In genomic region chr5:141747152-141747640, GRCh38 we compare ENCODE assay signal across 8 cellular contexts.
DNase-seq lines count a peak whose midpoint lies in the region; ATAC-seq and TF ChIP-seq lines count a peak whose summit lies in the region.

No MANE protein-coding gene starts in this region.

- no peak overlapping the region for H3K4me2 ChIP-seq in SK-N-SH

- H2AFZ ChIP-seq in SK-N-SH (ENCODE audit: low read depth), result no peak overlapping the region

- no peak for TF ChIP-seq CTCF in SK-N-SH (IDR thresholded peaks at IDR 0.05)
- no peak for TF ChIP-seq CTCF in glutamatergic neuron (IDR thresholded peaks at IDR 0.05; ENCODE audit: partially characterized antibody, unreplicated experiment)

- CTCF ChIA-PET in SK-N-SH (lab: Yijun Ruan, JAX), result interaction anchor here (0.5 to 3.3 kb wide), 10 partner anchors 9 to 317 kb away, joined by 3 to 13 read pairs (median 6); partner anchors contain the start of gene PCDH1

- H3K9me3 ChIP-seq in SK-N-SH, result no peaks in the 10 kb centered on the region

- H3K79me2 ChIP-seq in SK-N-SH (ENCODE audit: insufficient read depth), result no peaks in the 10 kb centered on the region

- no peaks in the 10 kb centered on the region for H4K20me1 ChIP-seq in SK-N-SH (ENCODE audit: insufficient read depth)

- no peak overlapping the region for H3K4me3 ChIP-seq in SK-N-SH (ENCODE audit: low read depth in 2 of 2, low read length in 1 of 2)

- 5% methylated on average over 4 of the region's 5 CpGs for WGBS in SK-N-SH (ENCODE audit: low lambda C conversion rate)

- H3K9me3 Mint-ChIP-seq in glutamatergic neuron (ENCODE audit: unreplicated experiment), result peaks cover 5% of the 10 kb centered on the region

- H3K27me3 ChIP-seq in SK-N-SH (ENCODE audit: insufficient read depth), result no peaks in the 10 kb centered on the region; the same call in 1 of the 2 replicates

- no peaks in the 10 kb centered on the region for H3F3A ChIP-seq in SK-N-SH (replicated peaks; ENCODE audit: insufficient read depth)

- DNase-seq in DMS153 treated with DMSO at 0.1 percent for 48 hours (lab: John Stamatoyannopoulos, UW; ENCODE audit: unreplicated experiment) (peak; percentile 20), NCI-H1092 (lab: John Stamatoyannopoulos, UW) (peak; percentile 94), SK-N-SH (peak; percentile 91), glutamatergic neuron (peak; percentile 88), renal cortical epithelial cell (ENCODE audit: low read depth) (peak; percentile 89)
- no peak for DNase-seq in activated naive CD4-positive, alpha-beta T cell (lab: John Stamatoyannopoulos, UW)
- DNase-seq in NK-92 treated with Interleukin-12 subunit alpha and Interleukin-12 subunit beta, amount 100 ng/mL, for 24 hours (lab: John Stamatoyannopoulos, UW), result no peak

- no peaks in the 10 kb centered on the region for H3K9me2 ChIP-seq in SK-N-SH

- H3K36me3 Mint-ChIP-seq in glutamatergic neuron (ENCODE audit: unreplicated experiment), result no peaks in the 10 kb centered on the region

- peak overlapping the region; percentile 65 for H3K27ac Mint-ChIP-seq in glutamatergic neuron (ENCODE audit: unreplicated experiment)

- ATAC-seq in GM18873 (IDR thresholded peaks at IDR 0.05; ENCODE audit: low FRiP score, unreplicated experiment), result no peak

- TF ChIP-seq EP300 in SK-N-SH (IDR thresholded peaks at IDR 0.05; ENCODE audit: borderline replicate concordance in 1 of 2, low read depth in 1 of 2, low read length in 1 of 2), result no peak; a peak in 1 of 4 replicates

- peaks cover 3% of the 10 kb centered on the region for H3K27me3 Mint-ChIP-seq in glutamatergic neuron (ENCODE audit: unreplicated experiment)

- H3K27ac ChIP-seq in SK-N-SH (ENCODE audit: low read depth in 2 of 2, low read length in 1 of 2), result peak overlapping the region in 1 of 2 experiments; percentile 89; a peak in 2 of 4 replicates

- H3K4me3 Mint-ChIP-seq in glutamatergic neuron (ENCODE audit: unreplicated experiment), result no peak overlapping the region

- no peak overlapping the region for H3K9ac ChIP-seq in SK-N-SH

- POLR2A ChIA-PET in SK-N-SH (lab: Yijun Ruan, JAX), result interaction anchor here (1.0 kb wide), 1 partner anchor 9 kb away, joined by 3 read pairs; no protein-coding TSS in a partner anchor

- TF ChIP-seq RAD21 in SK-N-SH (IDR thresholded peaks at IDR 0.05; ENCODE audit: low read length), result peak; percentile 14; the same call in 1 of the 2 replicates

- H3K4me1 Mint-ChIP-seq in glutamatergic neuron (ENCODE audit: low read depth, unreplicated experiment), result peaks cover 34% of the 10 kb centered on the region

- no peaks in the 10 kb centered on the region for H3K36me3 ChIP-seq in SK-N-SH (replicated peaks in 1 of 2; ENCODE audit: control insufficient read depth in 1 of 2, insufficient read depth in 2 of 2, low read length in 1 of 2)

- peaks cover 0 to 38% of the 10 kb centered on the region in 2 experiments; a peak in 2 of 4 replicates for H3K4me1 ChIP-seq in SK-N-SH (ENCODE audit: control insufficient read depth in 1 of 2, insufficient read depth in 2 of 2, low read depth in 1 of 2, low read length in 1 of 2)

TF ChIP-seq in SK-N-SH, 30 proteins besides CTCF, POLR2A, EP300 and RAD21:
- TF ChIP-seq MXI1 (IDR thresholded peaks at IDR 0.05; ENCODE audit: low read depth, low read length) (peak; percentile 72), REST (IDR thresholded peaks at IDR 0.05; ENCODE audit: low read depth, low read length) (no peak), MEF2A (IDR thresholded peaks at IDR 0.05; ENCODE audit: borderline replicate concordance, low read depth) (no peak), NRF1 (IDR thresholded peaks at IDR 0.05; ENCODE audit: low read depth, low read length) (no peak), GATA2 (CRISPR knock-in tag; IDR thresholded peaks at IDR 0.05) (no peak), FOSL2 (IDR thresholded peaks at IDR 0.05; ENCODE audit: borderline replicate concordance, low read depth) (no peak), RFX5 (IDR thresholded peaks at IDR 0.05; ENCODE audit: low read length) (peak; percentile 35; the same call in 1 of the 2 replicates), CHD2 (IDR thresholded peaks at IDR 0.05; ENCODE audit: low read length, partially characterized antibody) (peak; percentile 48), SMC3 (IDR thresholded peaks at IDR 0.05; ENCODE audit: low read depth, low read length) (no peak), FOXM1 (IDR thresholded peaks at IDR 0.05; ENCODE audit: low read depth) (no peak), POLR2AphosphoS5 (IDR thresholded peaks at IDR 0.05; ENCODE audit: low read depth, low read length) (no peak), RCOR1 (IDR thresholded peaks at IDR 0.05; ENCODE audit: low read length) (0 out of 2 replicates have a peak, but pooled peaks have one; percentile 21)
- TF ChIP-seq, protein P1, sequence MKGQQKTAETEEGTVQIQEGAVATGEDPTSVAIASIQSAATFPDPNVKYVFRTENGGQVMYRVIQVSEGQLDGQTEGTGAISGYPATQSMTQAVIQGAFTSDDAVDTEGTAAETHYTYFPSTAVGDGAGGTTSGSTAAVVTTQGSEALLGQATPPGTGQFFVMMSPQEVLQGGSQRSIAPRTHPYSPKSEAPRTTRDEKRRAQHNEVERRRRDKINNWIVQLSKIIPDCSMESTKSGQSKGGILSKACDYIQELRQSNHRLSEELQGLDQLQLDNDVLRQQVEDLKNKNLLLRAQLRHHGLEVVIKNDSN (IDR thresholded peaks at IDR 0.05; ENCODE audit: borderline replicate concordance, low read depth), result no peak
- TF ChIP-seq, protein P2, sequence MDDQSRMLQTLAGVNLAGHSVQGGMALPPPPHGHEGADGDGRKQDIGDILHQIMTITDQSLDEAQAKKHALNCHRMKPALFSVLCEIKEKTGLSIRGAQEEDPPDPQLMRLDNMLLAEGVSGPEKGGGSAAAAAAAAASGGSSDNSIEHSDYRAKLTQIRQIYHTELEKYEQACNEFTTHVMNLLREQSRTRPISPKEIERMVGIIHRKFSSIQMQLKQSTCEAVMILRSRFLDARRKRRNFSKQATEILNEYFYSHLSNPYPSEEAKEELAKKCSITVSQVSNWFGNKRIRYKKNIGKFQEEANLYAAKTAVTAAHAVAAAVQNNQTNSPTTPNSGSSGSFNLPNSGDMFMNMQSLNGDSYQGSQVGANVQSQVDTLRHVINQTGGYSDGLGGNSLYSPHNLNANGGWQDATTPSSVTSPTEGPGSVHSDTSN (IDR thresholded peaks at IDR 0.05), result no peak
- TF ChIP-seq, protein P3, sequence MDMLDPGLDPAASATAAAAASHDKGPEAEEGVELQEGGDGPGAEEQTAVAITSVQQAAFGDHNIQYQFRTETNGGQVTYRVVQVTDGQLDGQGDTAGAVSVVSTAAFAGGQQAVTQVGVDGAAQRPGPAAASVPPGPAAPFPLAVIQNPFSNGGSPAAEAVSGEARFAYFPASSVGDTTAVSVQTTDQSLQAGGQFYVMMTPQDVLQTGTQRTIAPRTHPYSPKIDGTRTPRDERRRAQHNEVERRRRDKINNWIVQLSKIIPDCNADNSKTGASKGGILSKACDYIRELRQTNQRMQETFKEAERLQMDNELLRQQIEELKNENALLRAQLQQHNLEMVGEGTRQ (IDR thresholded peaks at IDR 0.05; ENCODE audit: borderline replicate concordance, low read depth, low read length), result no peak

Comparison
In these comparisons a context has a peak if more than half of its experiments do, and no peak if none do; other contexts are left out.
1. DNase-seq: peak in DMS153 treated with DMSO at 0.1 percent for 48 hours (single experiment), NCI-H1092 (single experiment), SK-N-SH (single experiment), glutamatergic neuron (single experiment) and renal cortical epithelial cell (single experiment); none in activated naive CD4-positive, alpha-beta T cell (0 of 4) and NK-92 treated with Interleukin-12 subunit alpha and Interleukin-12 subunit beta, amount 100 ng/mL, for 24 hours (single experiment).